ENCODE assay signal across 9 cellular contexts in genomic region chr2:172480301-172481218, GRCh38. TPM values are rescaled to one million over a fixed set of nuclear protein-coding genes. Genes with fewer than 3 reads are reported as not detected.
A peak's percentile ranks its signal among the peaks of the same experiment; 100 is the strongest.
DNase-seq lines count a peak whose midpoint lies in the region; ATAC-seq and TF ChIP-seq lines count a peak whose summit lies in the region.
"Had no signal": no experiment of that assay in that cellular context is flagged by ENCODE, and none has a peak within 500 bp of the region (broad histone marks: within the 10 kb centered on the region; RNA-seq: fewer than 3 reads in every experiment).

No MANE protein-coding gene starts in this region.

- no peak overlapping the region for H2AK5ac ChIP-seq in H9 (ENCODE audit: insufficient read length, low read length)

- no peaks in the 10 kb centered on the region for H3K9me3 Mint-ChIP-seq in activated T-cell treated with anti-CD3 and anti-CD28 coated beads, Interleukin-2, amount 50 U/mL, for 24 hours
- H3K9me3 Mint-ChIP-seq in H9 = no peaks in the 10 kb centered on the region
- H3K9me3 Mint-ChIP-seq: natural killer cell had no signal

- no peak overlapping the region for H2BK120ac ChIP-seq in H9 (ENCODE audit: low read depth, low read length, poor library complexity, severe bottlenecking)

- no peak overlapping the region for H3K9ac ChIP-seq in H9 (ENCODE audit: extremely low read depth, insufficient read length, low read length)

- H3K27me3 ChIP-seq in suprapubic skin = no peaks in the 10 kb centered on the region
- H3K27me3 ChIP-seq in H9 (ENCODE audit: insufficient read depth, low read length) = no peaks in the 10 kb centered on the region

- no peak overlapping the region for H3K4me3 Mint-ChIP-seq in activated T-cell treated with anti-CD3 and anti-CD28 coated beads, Interleukin-2, amount 50 U/mL, for 24 hours
- no peak overlapping the region for H3K4me3 Mint-ChIP-seq in H9
- H3K4me3 Mint-ChIP-seq: natural killer cell had no signal

- H4K5ac ChIP-seq in H9 (ENCODE audit: insufficient read length, low read depth, low read length) = no peak overlapping the region

- H3K18ac ChIP-seq in H9 (ENCODE audit: insufficient read length, low read depth, low read length) = no peak overlapping the region

- H3K27ac ChIP-seq in suprapubic skin (peak overlapping the region; percentile 2), H9 (ENCODE audit: insufficient read length, low read depth, low read length) (no peak overlapping the region)

- H3K14ac ChIP-seq in H9 (ENCODE audit: insufficient read depth, low read length) = no peak overlapping the region

- no peak overlapping the region for H4K91ac ChIP-seq in H9 (ENCODE audit: insufficient read length, low read depth, low read length)

- WGBS in suprapubic skin = 50% methylated on average over 12 of the region's 12 CpGs
- no CpG with 5 or more reads among the region's 12 CpGs for WGBS in H9 (ENCODE audit: extremely low coverage, insufficient read length, low lambda C conversion rate)

- no peak overlapping the region for H2BK20ac ChIP-seq in H9 (ENCODE audit: low read depth, low read length, poor library complexity, severe bottlenecking)

- no peaks in the 10 kb centered on the region for H3K79me1 ChIP-seq in H9 (ENCODE audit: insufficient read depth, low read depth, low read length, poor library complexity, severe bottlenecking)

- no peaks in the 10 kb centered on the region for H4K20me1 ChIP-seq in H9 (ENCODE audit: control insufficient read depth, insufficient read depth, insufficient read length)

- H2BK15ac ChIP-seq in H9 (ENCODE audit: low read depth, low read length) = no peak overlapping the region

- peaks cover 59% of the 10 kb centered on the region for H3K4me1 Mint-ChIP-seq in activated T-cell treated with anti-CD3 and anti-CD28 coated beads, Interleukin-2, amount 50 U/mL, for 24 hours (ENCODE audit: low read depth)
- H3K4me1 Mint-ChIP-seq in H9 = peaks cover 2 to 9% of the 10 kb centered on the region in 2 experiments

- H2AFZ ChIP-seq in H9 (ENCODE audit: low read length) = no peak overlapping the region

- DNase-seq in activated T-cell treated with anti-CD3 and anti-CD28 coated beads, Interleukin-2, amount 50 U/mL, for 24 hours = no peak
- DNase-seq in activated T-cell treated with anti-CD3 and anti-CD28 coated beads for 4 hours (no peak), astrocyte of the hippocampus (ENCODE audit: low read depth, low spot score) (peak; percentile 35), left lobe of liver (ENCODE audit: low spot score) (no peak), suprapubic skin (ENCODE audit: low spot score in 2 of 2) (no peak), GOT3 (lab: John Stamatoyannopoulos, UW) (no peak), NCI-H748 treated with DMSO at 0.1 percent for 48 hours (lab: John Stamatoyannopoulos, UW) (no peak), H9 (no peak)
- DNase-seq: natural killer cell had no signal

- H3K9me3 ChIP-seq in suprapubic skin (no peaks in the 10 kb centered on the region), H9 (ENCODE audit: control insufficient read depth, low read depth, low read length) (no peaks in the 10 kb centered on the region)

- no peaks in the 10 kb centered on the region for H3K23me2 ChIP-seq in H9 (ENCODE audit: insufficient read length, low read depth, low read length, poor library complexity, severe bottlenecking)

- peaks cover 7% of the 10 kb centered on the region for H3K36me3 ChIP-seq in suprapubic skin

- H3T11ph ChIP-seq in H9 (ENCODE audit: low read length) = no peak overlapping the region

- H3K4me1 ChIP-seq in suprapubic skin (peaks cover 6% of the 10 kb centered on the region), H9 (ENCODE audit: insufficient read depth, low read length) (no peaks in the 10 kb centered on the region)

- peak; percentile 80 for ATAC-seq in left lobe of liver

- no peak overlapping the region for H3K23ac ChIP-seq in H9 (ENCODE audit: insufficient read length, low read depth, low read length)

- H3K79me2 ChIP-seq in H9 (ENCODE audit: insufficient read depth, low read length) = no peaks in the 10 kb centered on the region

- no peak for TF ChIP-seq EP300 in suprapubic skin (IDR thresholded peaks at IDR 0.05)

- TF ChIP-seq POLR2A in suprapubic skin (IDR thresholded peaks at IDR 0.05) = no peak

- H3K27ac Mint-ChIP-seq in activated T-cell treated with anti-CD3 and anti-CD28 coated beads, Interleukin-2, amount 50 U/mL, for 24 hours = peak overlapping the region; percentile 13
- no peak overlapping the region for H3K27ac Mint-ChIP-seq in H9
- H3K27ac Mint-ChIP-seq: natural killer cell had no signal

- H3K4me3 ChIP-seq in suprapubic skin = no peak overlapping the region

- H4K8ac ChIP-seq in H9 (replicated peaks; ENCODE audit: insufficient read length, low read depth, low read length) = no peak overlapping the region

- no peaks in the 10 kb centered on the region for H3K27me3 Mint-ChIP-seq in activated T-cell treated with anti-CD3 and anti-CD28 coated beads, Interleukin-2, amount 50 U/mL, for 24 hours
- H3K27me3 Mint-ChIP-seq in H9 (ENCODE audit: low read depth) = no peaks in the 10 kb centered on the region

- peaks cover 45% of the 10 kb centered on the region for H3K36me3 Mint-ChIP-seq in activated T-cell treated with anti-CD3 and anti-CD28 coated beads, Interleukin-2, amount 50 U/mL, for 24 hours (ENCODE audit: low read depth)
- peaks cover 20 to 83% (median 78%) of the 10 kb centered on the region in 3 experiments; a peak in 6 of 7 replicates for H3K36me3 Mint-ChIP-seq in H9 (ENCODE audit: insufficient read depth in 1 of 3, low read depth in 3 of 3)

- H2BK5ac ChIP-seq in H9 (ENCODE audit: insufficient read length, low read length) = no peak overlapping the region

- H3K56ac ChIP-seq in H9 (ENCODE audit: insufficient read length, low read depth, low read length) = no peak overlapping the region

- TF ChIP-seq CTCF in suprapubic skin (IDR thresholded peaks at IDR 0.05) = no peak
- no peak for TF ChIP-seq CTCF in H9 (conservative IDR thresholded peaks at IDR 0.05)

- H3K4ac ChIP-seq in H9 (ENCODE audit: low read depth, low read length) = no peak overlapping the region

- H2BK12ac ChIP-seq in H9 (ENCODE audit: insufficient read length, low read depth, low read length) = no peak overlapping the region

- no peak overlapping the region for H3K4me2 ChIP-seq in H9 (ENCODE audit: insufficient read depth, insufficient read length, low read length)

RNA-seq across cellular contexts. Expression of gene ITGA6, which starts 53.2 kb away (rescaled TPM):
- total RNA-seq in left lobe of liver (13.5 TPM), suprapubic skin (100 to 1,000 TPM in 3 of 4 donors, 10 to 100 TPM in 1; 89.6 to 204 (median 161) TPM), H9 (2021) (78.3 and 78.9 TPM in 2 replicates)
